ENCODE assay signal across 10 cellular contexts in the genomic region with DNA sequence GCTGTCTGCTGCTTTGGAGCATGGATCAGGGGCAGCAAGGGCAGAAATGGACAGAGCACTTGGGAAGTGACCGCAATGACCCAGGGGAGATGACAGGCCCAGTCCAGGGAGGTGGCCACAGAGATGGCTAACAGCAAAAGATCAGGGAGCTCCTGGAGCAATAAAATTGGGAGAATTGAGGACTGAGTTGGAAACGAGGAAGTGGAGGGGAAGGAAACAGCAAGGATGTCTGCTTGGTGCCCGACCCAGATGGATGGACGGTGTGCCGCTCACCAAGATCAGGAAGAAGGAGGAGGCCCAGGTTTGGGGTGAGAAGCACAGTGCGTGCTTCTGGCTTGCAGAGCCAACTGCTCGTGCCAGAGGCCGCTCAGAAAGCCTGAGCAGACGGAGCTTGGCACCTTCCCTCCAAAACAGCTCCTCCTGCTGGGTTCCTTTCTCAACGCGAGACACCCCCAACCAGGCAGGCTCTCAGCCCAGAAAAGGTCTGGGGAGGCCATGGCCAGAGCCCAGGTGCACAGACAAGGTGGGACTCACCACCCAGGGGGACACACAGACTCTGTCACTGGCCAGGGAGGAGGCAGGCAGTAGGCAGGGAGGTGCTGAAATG. TPM values are rescaled to one million over a fixed set of nuclear protein-coding genes. Genes with fewer than 3 reads are reported as not detected.
DNase-seq lines count a peak whose midpoint lies in the region; ATAC-seq, FAIRE-seq and TF ChIP-seq lines count a peak whose summit lies in the region.
"Had no signal": no experiment of that assay in that cellular context is flagged by ENCODE, and none has a peak within 500 bp of the region (broad histone marks: within the 10 kb centered on the region; RNA-seq: fewer than 3 reads in every experiment).

No MANE protein-coding gene starts in this region.

- no peaks in the 10 kb centered on the region for H3K27me3 Mint-ChIP-seq in activated T-cell treated with anti-CD3 and anti-CD28 coated beads, Interleukin-2, amount 50 U/mL, for 24 hours

- 44% methylated on average over 9 of the region's 11 CpGs for WGBS in K562 (ENCODE audit: insufficient coverage, low coverage, missing lambda C conversion rate)

- POLR2A ChIA-PET in K562 (lab: Yijun Ruan, JAX) = interaction anchor here (0.6 to 1.0 kb wide), 5 partner anchors 10 to 45 kb away, joined by 3 to 6 read pairs (median 3); no protein-coding TSS in a partner anchor

- no peaks in the 10 kb centered on the region for H4K20me1 ChIP-seq in K562 (replicated peaks; ENCODE audit: control insufficient read depth, insufficient read depth, low read length)

- DNase-seq in DMS 273 treated with DMSO at 0.1 percent for 48 hours (lab: John Stamatoyannopoulos, UW) (peak; percentile 22), K562 (ENCODE audit: extremely low read depth in 1 of 4, low spot score in 3 of 4) (no peak), left lobe of liver (ENCODE audit: low spot score) (no peak), NCI-H146 (lab: John Stamatoyannopoulos, UW) (no peak)
- DNase-seq in activated CD4-positive, CD25-positive, alpha-beta regulatory T cell (lab: John Stamatoyannopoulos, UW) = no peak
- DNase-seq in stimulated activated CD4-positive, alpha-beta T cell treated with anti-CD3 and anti-CD28 coated beads, Interleukin-4, amount 100 ng/mL, for 24 hours = no peak
- no peak for DNase-seq in activated T-cell treated with anti-CD3 and anti-CD28 coated beads, Interleukin-2, amount 50 U/mL, for 24 hours
- DNase-seq: activated B cell treated with CpG ODN at 0.5 μM for 24 hours had no signal

- no peaks in the 10 kb centered on the region for H3K9me3 Mint-ChIP-seq in activated T-cell treated with anti-CD3 and anti-CD28 coated beads, Interleukin-2, amount 50 U/mL, for 24 hours
- H3K9me3 Mint-ChIP-seq: activated B cell treated with CpG ODN at 0.5 μM for 24 hours had no signal

- no TSS peak for BruUV-seq in K562 (replicated peaks; lab: Mats Ljungman, UMichigan)

- H3K79me2 ChIP-seq in K562 (ENCODE audit: control insufficient read depth, insufficient read depth, low read length) = no peaks in the 10 kb centered on the region

- in situ Hi-C loops in K562 (cut with MboI) = no loop called here

- TF ChIP-seq EP300 in Ishikawa (IDR thresholded peaks at IDR 0.05; ENCODE audit: borderline replicate concordance) (no peak), K562 (IDR thresholded peaks at IDR 0.05; ENCODE audit: low read length) (no peak)

- no peaks in the 10 kb centered on the region for H3K36me3 Mint-ChIP-seq in activated T-cell treated with anti-CD3 and anti-CD28 coated beads, Interleukin-2, amount 50 U/mL, for 24 hours (ENCODE audit: low read depth)

- H2AFZ ChIP-seq in K562 (ENCODE audit: low read depth, low read length) = peak overlapping the region; percentile 58; the same call in 1 of the 2 replicates

- no peak overlapping the region for H3K4me3 ChIP-seq in K562
- H3K4me3 ChIP-seq: lung had no signal

- no peaks in the 10 kb centered on the region for H3K9me3 ChIP-seq in K562 (replicated peaks; ENCODE audit: control insufficient read depth, insufficient read depth, low read depth, low read length)

- CTCF ChIA-PET in K562 (lab: Yijun Ruan, JAX; ENCODE audit: low intra/inter-chr PET ratio) = no interaction called here

- H3K36me3 ChIP-seq in K562 (ENCODE audit: control insufficient read depth, insufficient read depth, low read length) = no peaks in the 10 kb centered on the region

- no peak overlapping the region for H3K4me3 Mint-ChIP-seq in activated T-cell treated with anti-CD3 and anti-CD28 coated beads, Interleukin-2, amount 50 U/mL, for 24 hours
- H3K4me3 Mint-ChIP-seq: activated B cell treated with CpG ODN at 0.5 μM for 24 hours had no signal

- H3K4me1 ChIP-seq in K562 (replicated peaks in 1 of 2; ENCODE audit: control insufficient read depth in 2 of 2, insufficient read depth in 2 of 2, low read length in 2 of 2) = peaks cover 16 to 43% of the 10 kb centered on the region in 2 experiments

- peaks cover 0 to 12% of the 10 kb centered on the region in 2 experiments; a peak in 2 of 5 replicates for H3K27me3 ChIP-seq in K562 (ENCODE audit: control insufficient read depth in 2 of 2, insufficient read depth in 2 of 2, low read length in 2 of 2)

- ATAC-seq in K562 = peak; percentile 10; the same call in 1 of the 3 replicates
- peak; percentile 62 for ATAC-seq in left lobe of liver

- H3K27ac ChIP-seq in K562 (ENCODE audit: extremely low read depth, low read depth, low read length) = no peak overlapping the region

- no peak overlapping the region for H3K27ac Mint-ChIP-seq in activated T-cell treated with anti-CD3 and anti-CD28 coated beads, Interleukin-2, amount 50 U/mL, for 24 hours
- H3K27ac Mint-ChIP-seq: activated B cell treated with CpG ODN at 0.5 μM for 24 hours had no signal

- intact Hi-C loops in K562 (cut with micrococcal nuclease) = no loop called here

- FAIRE-seq in K562 (lab: Jason Lieb, UNC) = no peak

- H3K9me1 ChIP-seq in K562 (ENCODE audit: control insufficient read depth, insufficient read depth, low read length) = peaks cover 4% of the 10 kb centered on the region

- H3K4me2 ChIP-seq in K562 (ENCODE audit: insufficient read depth, low read length) = no peak overlapping the region

- peak overlapping the region in 1 of 2 experiments; percentile 77; a peak in 2 of 4 replicates for H3K9ac ChIP-seq in K562 (ENCODE audit: insufficient read depth in 1 of 2, low read depth in 2 of 2, low read length in 2 of 2)

- TF ChIP-seq RAD21 in Ishikawa (IDR thresholded peaks at IDR 0.05; ENCODE audit: low read depth) (peak; percentile 24), K562 (CRISPR knock-in tag; conservative IDR thresholded peaks at IDR 0.05 in 1 of 2, IDR thresholded peaks at IDR 0.05 in 1 of 2) (peak in 1 of 2 experiments; percentile 12; a peak in 2 of 4 replicates)

- no peak for TF ChIP-seq POLR2A in K562 (conservative IDR thresholded peaks at IDR 0.05)

- TF ChIP-seq CTCF in K562 (IDR thresholded peaks at IDR 0.05 in 2 of 3, conservative IDR thresholded peaks at IDR 0.05 in 1 of 3; ENCODE audit: insufficient read depth in 2 of 3, low read depth in 1 of 3, low read length in 3 of 3) = peak; percentile 33 to 45 (median 40); a peak in 4 of 6 replicates

- peaks cover 37% of the 10 kb centered on the region for H3K4me1 Mint-ChIP-seq in activated T-cell treated with anti-CD3 and anti-CD28 coated beads, Interleukin-2, amount 50 U/mL, for 24 hours (ENCODE audit: low read depth)

RNA-seq across cellular contexts. Expression of a gene that starts 1.7 kb away (rescaled TPM):
- 0.09 TPM in 1 of 2 replicates, not detected in the other for total RNA-seq in K562 (2011; cell fraction: chromatin; rRNA removed; ENCODE audit: low replicate concordance)
- not detected in 2 replicates for total RNA-seq in K562 (2011; cell fraction: nucleolus; rRNA removed)
- total RNA-seq in K562 (2011; cell fraction: nucleoplasm; rRNA removed) = not detected in 2 replicates
- not detected in 2 replicates for total RNA-seq in K562 (2014; rRNA removed)
- not detected in 2 replicates for total RNA-seq in K562 (2014; rRNA removed; fragmentation: Illumina TruSeq; extraction: Trizol)
- total RNA-seq in K562 (2015; rRNA removed; fragmentation: Illumina TruSeq; extraction: Trizol) = not detected in 2 replicates
- not detected in 2 replicates for total RNA-seq in K562 (2021)
- not detected in 2 replicates for polyA plus RNA-seq in K562 (2011; rRNA removed)
- polyA plus RNA-seq in K562 (2011; cell fraction: cytosol; rRNA removed) = not detected in 2 replicates
- not detected in 2 replicates for polyA plus RNA-seq in K562 (2011; cell fraction: nucleus; rRNA removed)
- not detected in 2 replicates for polyA plus RNA-seq in K562 (2012)
- polyA plus RNA-seq in K562 (2014; fragmentation: Illumina TruSeq; extraction: Trizol) = not detected in 2 replicates
- not detected for polyA plus RNA-seq in K562 (2014; fragmentation: Nextera tagmentation; extraction: Ambion mirVana)
- polyA plus RNA-seq in K562 (2014; rRNA removed) = not detected in 2 replicates
- not detected in 2 replicates for polyA minus RNA-seq in K562 (2011; rRNA and poly(A)+ RNA removed)
- polyA minus RNA-seq in K562 (2011; cell fraction: cytosol; rRNA and poly(A)+ RNA removed) = not detected in 2 replicates
- polyA minus RNA-seq in K562 (2011; cell fraction: nucleus; rRNA and poly(A)+ RNA removed) = not detected in 2 replicates
- total RNA-seq in left lobe of liver = 3.0 TPM
- total RNA-seq: activated B cell treated with CpG ODN at 0.5 μM for 24 hours, lung had no signal

RNA-seq across cellular contexts. Expression of a gene that starts 17.9 kb away (rescaled TPM):
- not detected in 2 replicates for total RNA-seq in K562 (2011; cell fraction: chromatin; rRNA removed; ENCODE audit: low replicate concordance)
- not detected in 2 replicates for total RNA-seq in K562 (2011; cell fraction: nucleolus; rRNA removed)
- total RNA-seq in K562 (2011; cell fraction: nucleoplasm; rRNA removed) = not detected in 2 replicates
- not detected in 2 replicates for total RNA-seq in K562 (2014; rRNA removed)
- total RNA-seq in K562 (2014; rRNA removed; fragmentation: Illumina TruSeq; extraction: Trizol) = not detected in 2 replicates
- not detected in 2 replicates for total RNA-seq in K562 (2015; rRNA removed; fragmentation: Illumina TruSeq; extraction: Trizol)
- not detected in 2 replicates for total RNA-seq in K562 (2021)
- polyA plus RNA-seq in K562 (2011; rRNA removed) = not detected in 2 replicates
- not detected in 2 replicates for polyA plus RNA-seq in K562 (2011; cell fraction: cytosol; rRNA removed)
- polyA plus RNA-seq in K562 (2011; cell fraction: nucleus; rRNA removed) = not detected in 2 replicates
- polyA plus RNA-seq in K562 (2012) = not detected in 2 replicates
- not detected in 2 replicates for polyA plus RNA-seq in K562 (2014; fragmentation: Illumina TruSeq; extraction: Trizol)
- not detected for polyA plus RNA-seq in K562 (2014; fragmentation: Nextera tagmentation; extraction: Ambion mirVana)
- not detected in 2 replicates for polyA plus RNA-seq in K562 (2014; rRNA removed)
- polyA minus RNA-seq in K562 (2011; rRNA and poly(A)+ RNA removed) = not detected in 2 replicates
- polyA minus RNA-seq in K562 (2011; cell fraction: cytosol; rRNA and poly(A)+ RNA removed) = not detected in 2 replicates
- 0.67 TPM in 1 of 2 replicates, not detected in the other for polyA minus RNA-seq in K562 (2011; cell fraction: nucleus; rRNA and poly(A)+ RNA removed)
- not detected for total RNA-seq in left lobe of liver
- total RNA-seq: activated B cell treated with CpG ODN at 0.5 μM for 24 hours, lung had no signal
- polyA plus RNA-seq: lung had no signal

RNA-seq across cellular contexts. Expression of a gene that starts 24.8 kb away (rescaled TPM):
- total RNA-seq in K562 (2011; cell fraction: chromatin; rRNA removed; ENCODE audit: low replicate concordance) = 35.8 and 98.9 TPM in 2 replicates
- 87.6 and 104 TPM in 2 replicates for total RNA-seq in K562 (2011; cell fraction: nucleolus; rRNA removed)
- total RNA-seq in K562 (2011; cell fraction: nucleoplasm; rRNA removed) = 52.4 and 57.0 TPM in 2 replicates
- total RNA-seq in K562 (2014; rRNA removed) (63.1 and 86.1 TPM in 2 replicates), K562 (2014; rRNA removed; fragmentation: Illumina TruSeq; extraction: Trizol) (6.3 and 10.5 TPM in 2 replicates), K562 (2015; rRNA removed; fragmentation: Illumina TruSeq; extraction: Trizol) (34.5 and 38.8 TPM in 2 replicates), K562 (2021) (50.3 and 55.4 TPM in 2 replicates), left lobe of liver (34.6 TPM)
- polyA plus RNA-seq in K562 (2011; rRNA removed) (21.2 and 40.8 TPM in 2 replicates), K562 (2014; fragmentation: Illumina TruSeq; extraction: Trizol) (42.0 and 46.3 TPM in 2 replicates), K562 (2014; fragmentation: Nextera tagmentation; extraction: Ambion mirVana) (1 to 10 TPM in 1 of 2 experiments, under 1 TPM in 1; 0.28 to 1.3 TPM), K562 (2014; rRNA removed) (75.9 and 101 TPM in 2 replicates)
- 54.2 and 98.9 TPM in 2 replicates for polyA plus RNA-seq in K562 (2011; cell fraction: cytosol; rRNA removed)
- polyA plus RNA-seq in K562 (2011; cell fraction: nucleus; rRNA removed) = 174 and 232 TPM in 2 replicates
- 40.9 and 53.0 TPM in 2 replicates for polyA plus RNA-seq in K562 (2012)
- 11.5 and 13.6 TPM in 2 replicates for polyA minus RNA-seq in K562 (2011; rRNA and poly(A)+ RNA removed)
- polyA minus RNA-seq in K562 (2011; cell fraction: cytosol; rRNA and poly(A)+ RNA removed) = 20.3 and 24.8 TPM in 2 replicates
- polyA minus RNA-seq in K562 (2011; cell fraction: nucleus; rRNA and poly(A)+ RNA removed) = 49.7 and 64.5 TPM in 2 replicates

RNA-seq across cellular contexts. Expression of a gene that starts 26.8 kb away (rescaled TPM):
- 2.4 and 7.8 TPM in 2 replicates for total RNA-seq in K562 (2011; cell fraction: chromatin; rRNA removed; ENCODE audit: low replicate concordance)
- total RNA-seq in K562 (2011; cell fraction: nucleolus; rRNA removed) = 12.2 and 13.2 TPM in 2 replicates
- total RNA-seq in K562 (2011; cell fraction: nucleoplasm; rRNA removed) = 5.8 and 6.0 TPM in 2 replicates
- total RNA-seq in K562 (2014; rRNA removed) (13.8 and 23.9 TPM in 2 replicates), K562 (2014; rRNA removed; fragmentation: Illumina TruSeq; extraction: Trizol) (0.80 and 1.1 TPM in 2 replicates), K562 (2015; rRNA removed; fragmentation: Illumina TruSeq; extraction: Trizol) (3.6 and 4.7 TPM in 2 replicates), K562 (2021) (18.3 and 22.6 TPM in 2 replicates), left lobe of liver (292 TPM)
- polyA plus RNA-seq in K562 (2011; rRNA removed) (6.1 and 9.7 TPM in 2 replicates), K562 (2014; fragmentation: Illumina TruSeq; extraction: Trizol) (0.59 and 2.7 TPM in 2 replicates), K562 (2014; fragmentation: Nextera tagmentation; extraction: Ambion mirVana) (1 to 10 TPM in 1 of 2 experiments, under 1 TPM in 1; 0.91 to 1.3 TPM), K562 (2014; rRNA removed) (14.3 and 14.9 TPM in 2 replicates)
- 11.4 and 33.1 TPM in 2 replicates for polyA plus RNA-seq in K562 (2011; cell fraction: cytosol; rRNA removed)
- 19.4 and 31.1 TPM in 2 replicates for polyA plus RNA-seq in K562 (2011; cell fraction: nucleus; rRNA removed)
- 15.5 and 16.0 TPM in 2 replicates for polyA plus RNA-seq in K562 (2012)
- 0.63 and 1.6 TPM in 2 replicates for polyA minus RNA-seq in K562 (2011; rRNA and poly(A)+ RNA removed)
- polyA minus RNA-seq in K562 (2011; cell fraction: cytosol; rRNA and poly(A)+ RNA removed) = 8.3 and 17.7 TPM in 2 replicates
- polyA minus RNA-seq in K562 (2011; cell fraction: nucleus; rRNA and poly(A)+ RNA removed) = 3.9 and 6.0 TPM in 2 replicates

RNA-seq across cellular contexts. Expression of a gene that starts 31.1 kb away (rescaled TPM):
- total RNA-seq in K562 (2011; cell fraction: chromatin; rRNA removed; ENCODE audit: low replicate concordance) = 108 and 260 TPM in 2 replicates
- 422 and 429 TPM in 2 replicates for total RNA-seq in K562 (2011; cell fraction: nucleolus; rRNA removed)
- total RNA-seq in K562 (2011; cell fraction: nucleoplasm; rRNA removed) = 240 and 283 TPM in 2 replicates
- total RNA-seq in K562 (2014; rRNA removed) = 200 and 216 TPM in 2 replicates
- 69.3 and 110 TPM in 2 replicates for total RNA-seq in K562 (2014; rRNA removed; fragmentation: Illumina TruSeq; extraction: Trizol)
- 179 and 196 TPM in 2 replicates for total RNA-seq in K562 (2015; rRNA removed; fragmentation: Illumina TruSeq; extraction: Trizol)
- total RNA-seq in K562 (2021) = 130 and 136 TPM in 2 replicates
- polyA plus RNA-seq in K562 (2011; rRNA removed) = 119 and 150 TPM in 2 replicates
- 299 and 407 TPM in 2 replicates for polyA plus RNA-seq in K562 (2011; cell fraction: cytosol; rRNA removed)
- 207 and 224 TPM in 2 replicates for polyA plus RNA-seq in K562 (2011; cell fraction: nucleus; rRNA removed)
- 176 and 216 TPM in 2 replicates for polyA plus RNA-seq in K562 (2012)
- polyA plus RNA-seq in K562 (2014; fragmentation: Illumina TruSeq; extraction: Trizol) = 241 and 254 TPM in 2 replicates
- 1 to 10 TPM; 2.7 to 8.5 TPM for polyA plus RNA-seq in K562 (2014; fragmentation: Nextera tagmentation; extraction: Ambion mirVana)
- polyA plus RNA-seq in K562 (2014; rRNA removed) = 196 and 235 TPM in 2 replicates
- polyA minus RNA-seq in K562 (2011; rRNA and poly(A)+ RNA removed) = 113 and 151 TPM in 2 replicates
- polyA minus RNA-seq in K562 (2011; cell fraction: cytosol; rRNA and poly(A)+ RNA removed) = 150 and 163 TPM in 2 replicates
- polyA minus RNA-seq in K562 (2011; cell fraction: nucleus; rRNA and poly(A)+ RNA removed) = 76.1 and 108 TPM in 2 replicates
- total RNA-seq in left lobe of liver = 162 TPM
